In the genomic region with DNA sequence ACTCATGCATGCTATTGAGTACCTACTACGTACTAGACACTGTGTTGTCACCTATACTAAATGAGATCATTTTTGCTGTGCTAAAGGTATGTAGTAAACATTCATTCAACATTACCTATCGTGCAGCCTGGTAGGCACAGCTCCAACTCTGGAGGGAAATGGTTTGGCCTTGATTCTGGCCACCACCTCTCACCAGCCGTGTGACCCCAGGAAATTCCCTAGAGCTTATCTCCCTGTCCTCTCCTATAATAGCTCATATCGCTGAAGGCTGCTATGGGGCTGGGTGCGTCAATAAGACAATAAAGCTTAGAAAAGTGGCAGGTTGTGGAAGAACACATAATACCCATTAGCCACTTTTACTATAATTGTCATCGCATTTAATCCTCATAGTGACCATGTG, we compare ENCODE assay signal across 19 cellular contexts.
"Had no signal": no experiment of that assay in that cellular context is flagged by ENCODE, and none has a peak within 500 bp of the region (broad histone marks: within the 10 kb centered on the region; RNA-seq: fewer than 3 reads in every experiment).

No MANE protein-coding gene starts in this region.

- H3K27me3 ChIP-seq: gastrocnemius medialis, neutrophil, right lobe of liver, thyroid gland, uterus had no signal

- DNase-seq: effector memory CD8-positive, alpha-beta T cell; gastrocnemius medialis; immature natural killer cell; kidney; left colon; mammary epithelial cell; naive B cell; posterior cingulate gyrus; right lobe of liver; stimulated activated CD4-positive, alpha-beta T cell treated with anti-CD3 and anti-CD28 coated beads, Interleukin-4, amount 100 ng/mL, for 1 hour; stimulated activated CD8-positive, alpha-beta memory T cell treated with anti-CD3 and anti-CD28 coated beads, Interleukin-4, amount 100 ng/mL, for 48 hours; stimulated activated naive CD8-positive, alpha-beta T cell treated with anti-CD3 and anti-CD28 coated beads, Interleukin-15, Interleukin-2, amounts not matched to agents 100 U/mL and 50 U/mL, for 24 hours; thyroid gland; uterus had no signal

- H3K4me3 ChIP-seq: esophagus muscularis mucosa, gastrocnemius medialis, right lobe of liver, suprapubic skin, thyroid gland, uterus had no signal

- FAIRE-seq: kidney had no signal

- H3K4me1 ChIP-seq: right lobe of liver, suprapubic skin, thyroid gland, uterus had no signal

- H3K36me3 ChIP-seq: neutrophil, right lobe of liver, suprapubic skin, thyroid gland, uterus had no signal

- ATAC-seq: effector memory CD8-positive, alpha-beta T cell; gastrocnemius medialis; left colon; right lobe of liver; stimulated activated effector memory CD8-positive, alpha-beta T cell treated with anti-CD3 and anti-CD28 coated beads, Interleukin-12 subunit alpha, Interleukin-12 subunit beta, amount 100 ng/mL, for 72 hours; stimulated activated naive CD8-positive, alpha-beta T cell treated with anti-CD3 and anti-CD28 coated beads, Interleukin-15, Interleukin-2, amounts not matched to agents 100 U/mL and 50 U/mL, for 24 hours had no signal

- H3K9me3 ChIP-seq: esophagus muscularis mucosa, gastrocnemius medialis, neutrophil, right lobe of liver, suprapubic skin, thyroid gland, uterus had no signal

- H3K27ac ChIP-seq: epithelial cell of prostate, esophagus muscularis mucosa, neutrophil, right lobe of liver, suprapubic skin, thyroid gland, uterus had no signal
